6 cellular contexts compared by ENCODE assay signal in the genomic region with DNA sequence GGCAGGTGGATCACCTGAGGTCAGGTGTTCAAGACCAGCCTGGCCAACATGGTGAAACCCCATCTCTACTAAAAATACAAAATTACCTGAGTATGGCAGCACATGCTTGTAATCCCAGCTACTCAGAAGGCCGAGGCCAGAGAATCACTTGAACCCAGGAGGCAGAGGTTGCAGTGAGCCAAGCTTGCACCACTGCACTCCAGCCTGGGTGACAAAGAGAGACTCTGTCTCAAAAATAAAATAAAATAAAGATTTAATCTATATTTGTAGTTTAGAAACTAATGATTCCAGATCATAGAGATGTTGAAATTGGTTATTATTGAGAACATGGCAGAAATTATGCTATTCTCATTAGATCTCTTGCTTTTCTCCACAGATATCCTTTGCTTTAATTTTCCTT. TPM values are rescaled to one million over a fixed set of nuclear protein-coding genes. Genes with fewer than 3 reads are reported as not detected.
"Had no signal": no experiment of that assay in that cellular context is flagged by ENCODE, and none has a peak within 500 bp of the region (broad histone marks: within the 10 kb centered on the region; RNA-seq: fewer than 3 reads in every experiment).

A gene (plus strand): TSS at position 301 of the 400 bp plus-strand sequence.

RNA-seq across cellular contexts. Expression of the gene that starts here (rescaled TPM):
- total RNA-seq: HepG2, HT-29, HT1080, IMR-90, K562 had no signal
- polyA plus RNA-seq: HepG2, IgD-negative memory B cell, IMR-90, K562 had no signal
